ENCODE assay signal across 21 cellular contexts in genomic region chr9:126902160-126902559, GRCh38.
"Had no signal": no experiment of that assay in that cellular context is flagged by ENCODE, and none has a peak within 500 bp of the region (broad histone marks: within the 10 kb centered on the region; RNA-seq: fewer than 3 reads in every experiment).

No MANE protein-coding gene starts in this region.

- H3K27me3 ChIP-seq: right lobe of liver, suprapubic skin, thyroid gland had no signal

- H3K9me3 ChIP-seq: esophagus squamous epithelium, psoas muscle, right lobe of liver, thyroid gland had no signal

- H3K36me3 ChIP-seq: esophagus squamous epithelium, gastroesophageal sphincter, right lobe of liver, suprapubic skin, thyroid gland had no signal

- H3K4me1 ChIP-seq: esophagus squamous epithelium, gastroesophageal sphincter, psoas muscle, right lobe of liver, suprapubic skin, thyroid gland had no signal

- ATAC-seq: gastroesophageal sphincter; left cardiac atrium; left ventricle myocardium superior; psoas muscle; right lobe of liver; stimulated activated effector memory CD8-positive, alpha-beta T cell treated with anti-CD3 and anti-CD28 coated beads, Interleukin-12 subunit alpha, Interleukin-12 subunit beta, amount 100 ng/mL, for 72 hours; stimulated activated naive CD8-positive, alpha-beta T cell treated with anti-CD3 and anti-CD28 coated beads, Interleukin-15, Interleukin-2, amounts not matched to agents 100 U/mL and 50 U/mL, for 24 hours had no signal

- DNase-seq: dermis blood vessel endothelial cell; esophagus squamous epithelium; foreskin fibroblast; glutamatergic neuron; kidney; left cardiac atrium; left ventricle myocardium superior; mesenchymal stem cell; naive B cell; nephron progenitor cell; psoas muscle; retina; right lobe of liver; stimulated activated CD4-positive, alpha-beta T cell treated with anti-CD3 and anti-CD28 coated beads, Interleukin-4, amount 100 ng/mL, for 1 hour; stimulated activated CD8-positive, alpha-beta memory T cell treated with anti-CD3 and anti-CD28 coated beads, Interleukin-4, amount 100 ng/mL, for 48 hours; stimulated activated naive CD8-positive, alpha-beta T cell treated with anti-CD3 and anti-CD28 coated beads, Interleukin-15, Interleukin-2, amounts not matched to agents 100 U/mL and 50 U/mL, for 24 hours; thyroid gland had no signal

- H3K4me3 ChIP-seq: esophagus squamous epithelium, gastroesophageal sphincter, lung, psoas muscle, right lobe of liver, suprapubic skin, thyroid gland had no signal
